In the genomic region with DNA sequence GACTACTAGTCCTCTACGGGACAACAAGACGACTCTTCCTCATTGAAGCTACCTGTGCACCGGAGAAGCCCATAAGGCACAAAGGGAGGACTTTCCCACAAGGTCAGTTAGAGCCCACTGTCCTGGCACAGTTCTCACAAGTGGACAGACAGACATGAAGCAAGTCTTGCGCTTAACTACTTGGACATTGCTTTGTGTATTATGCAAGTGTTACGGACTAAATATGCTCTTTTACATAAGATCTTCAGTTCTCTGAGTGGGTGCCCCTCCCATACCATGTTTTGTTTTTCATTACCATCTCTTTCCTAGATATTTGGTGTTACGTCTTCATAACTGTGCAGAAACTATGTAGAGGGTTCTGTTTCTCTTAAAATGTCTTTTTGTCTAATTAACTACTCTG, we compare ENCODE assay signal across 2 cellular contexts.
TF ChIP-seq lines count a peak whose summit lies in the region.

No MANE protein-coding gene starts in this region.

TF ChIP-seq in A549, 52 proteins besides CTCF, POLR2A, EP300 and RAD21:
- TF ChIP-seq PHF8 (IDR thresholded peaks at IDR 0.05; ENCODE audit: borderline replicate concordance, low read depth) (no peak), HMGXB4 (CRISPR knock-in tag; IDR thresholded peaks at IDR 0.05; ENCODE audit: borderline replicate concordance) (no peak), ZC3H11A (IDR thresholded peaks at IDR 0.05) (no peak), ESRRA (IDR thresholded peaks at IDR 0.05; ENCODE audit: borderline replicate concordance, low read length) (no peak), JUN (IDR thresholded peaks at IDR 0.05) (no peak), SREBF2 (IDR thresholded peaks at IDR 0.05) (no peak), BHLHE40 (IDR thresholded peaks at IDR 0.05; ENCODE audit: low read depth, low read length) (no peak), HOXB5 (CRISPR knock-in tag; IDR thresholded peaks at IDR 0.05) (no peak), MYC (IDR thresholded peaks at IDR 0.05; ENCODE audit: borderline replicate concordance, low read length) (no peak), CHD4 (IDR thresholded peaks at IDR 0.05; ENCODE audit: borderline replicate concordance) (no peak), RFX5 (IDR thresholded peaks at IDR 0.05) (no peak), MAFK (IDR thresholded peaks at IDR 0.05; ENCODE audit: partially characterized antibody) (no peak), JUNB (IDR thresholded peaks at IDR 0.05) (no peak), NFE2L2 (conservative IDR thresholded peaks at IDR 0.05; ENCODE audit: low read length) (no peak), CBX2 (IDR thresholded peaks at IDR 0.05; ENCODE audit: borderline replicate concordance, low read depth) (no peak)
- TF ChIP-seq, protein P1, sequence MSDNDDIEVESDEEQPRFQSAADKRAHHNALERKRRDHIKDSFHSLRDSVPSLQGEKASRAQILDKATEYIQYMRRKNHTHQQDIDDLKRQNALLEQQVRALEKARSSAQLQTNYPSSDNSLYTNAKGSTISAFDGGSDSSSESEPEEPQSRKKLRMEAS (IDR thresholded peaks at IDR 0.05), result no peak
- TF ChIP-seq, protein P2, sequence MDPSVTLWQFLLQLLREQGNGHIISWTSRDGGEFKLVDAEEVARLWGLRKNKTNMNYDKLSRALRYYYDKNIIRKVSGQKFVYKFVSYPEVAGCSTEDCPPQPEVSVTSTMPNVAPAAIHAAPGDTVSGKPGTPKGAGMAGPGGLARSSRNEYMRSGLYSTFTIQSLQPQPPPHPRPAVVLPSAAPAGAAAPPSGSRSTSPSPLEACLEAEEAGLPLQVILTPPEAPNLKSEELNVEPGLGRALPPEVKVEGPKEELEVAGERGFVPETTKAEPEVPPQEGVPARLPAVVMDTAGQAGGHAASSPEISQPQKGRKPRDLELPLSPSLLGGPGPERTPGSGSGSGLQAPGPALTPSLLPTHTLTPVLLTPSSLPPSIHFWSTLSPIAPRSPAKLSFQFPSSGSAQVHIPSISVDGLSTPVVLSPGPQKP (IDR thresholded peaks at IDR 0.05; ENCODE audit: low read depth, low read length), result no peak
- TF ChIP-seq, protein P3, sequence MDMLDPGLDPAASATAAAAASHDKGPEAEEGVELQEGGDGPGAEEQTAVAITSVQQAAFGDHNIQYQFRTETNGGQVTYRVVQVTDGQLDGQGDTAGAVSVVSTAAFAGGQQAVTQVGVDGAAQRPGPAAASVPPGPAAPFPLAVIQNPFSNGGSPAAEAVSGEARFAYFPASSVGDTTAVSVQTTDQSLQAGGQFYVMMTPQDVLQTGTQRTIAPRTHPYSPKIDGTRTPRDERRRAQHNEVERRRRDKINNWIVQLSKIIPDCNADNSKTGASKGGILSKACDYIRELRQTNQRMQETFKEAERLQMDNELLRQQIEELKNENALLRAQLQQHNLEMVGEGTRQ (IDR thresholded peaks at IDR 0.05), result no peak

TF ChIP-seq in HepG2, 621 proteins besides CTCF, POLR2A, EP300 and RAD21 (continues in another document):
- no peak for TF ChIP-seq NFYC (CRISPR knock-in tag; IDR thresholded peaks at IDR 0.05)
- TF ChIP-seq RBM22 (optimal IDR thresholded peaks at IDR 0.05; ENCODE audit: low read length), result peak; percentile 87
- TF ChIP-seq ZMYM2 (CRISPR knock-in tag; IDR thresholded peaks at IDR 0.05), result no peak
- no peak for TF ChIP-seq SYNCRIP (IDR thresholded peaks at IDR 0.05; ENCODE audit: insufficient read depth, low read depth, low read length)
- TF ChIP-seq FOXA1 (IDR thresholded peaks at IDR 0.05), result no peak
- TF ChIP-seq FOXA1 (CRISPR knock-in tag; IDR thresholded peaks at IDR 0.05), result no peak
- no peak for TF ChIP-seq SP1 (IDR thresholded peaks at IDR 0.05)
- TF ChIP-seq SP1 (CRISPR knock-in tag; IDR thresholded peaks at IDR 0.05), result no peak
- TF ChIP-seq, protein P4, sequence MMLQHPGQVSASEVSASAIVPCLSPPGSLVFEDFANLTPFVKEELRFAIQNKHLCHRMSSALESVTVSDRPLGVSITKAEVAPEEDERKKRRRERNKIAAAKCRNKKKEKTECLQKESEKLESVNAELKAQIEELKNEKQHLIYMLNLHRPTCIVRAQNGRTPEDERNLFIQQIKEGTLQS (CRISPR knock-in tag; IDR thresholded peaks at IDR 0.05), result no peak
- no peak for TF ChIP-seq REXO4 (CRISPR knock-in tag; IDR thresholded peaks at IDR 0.05; ENCODE audit: borderline replicate concordance)
- TF ChIP-seq, protein P5, sequence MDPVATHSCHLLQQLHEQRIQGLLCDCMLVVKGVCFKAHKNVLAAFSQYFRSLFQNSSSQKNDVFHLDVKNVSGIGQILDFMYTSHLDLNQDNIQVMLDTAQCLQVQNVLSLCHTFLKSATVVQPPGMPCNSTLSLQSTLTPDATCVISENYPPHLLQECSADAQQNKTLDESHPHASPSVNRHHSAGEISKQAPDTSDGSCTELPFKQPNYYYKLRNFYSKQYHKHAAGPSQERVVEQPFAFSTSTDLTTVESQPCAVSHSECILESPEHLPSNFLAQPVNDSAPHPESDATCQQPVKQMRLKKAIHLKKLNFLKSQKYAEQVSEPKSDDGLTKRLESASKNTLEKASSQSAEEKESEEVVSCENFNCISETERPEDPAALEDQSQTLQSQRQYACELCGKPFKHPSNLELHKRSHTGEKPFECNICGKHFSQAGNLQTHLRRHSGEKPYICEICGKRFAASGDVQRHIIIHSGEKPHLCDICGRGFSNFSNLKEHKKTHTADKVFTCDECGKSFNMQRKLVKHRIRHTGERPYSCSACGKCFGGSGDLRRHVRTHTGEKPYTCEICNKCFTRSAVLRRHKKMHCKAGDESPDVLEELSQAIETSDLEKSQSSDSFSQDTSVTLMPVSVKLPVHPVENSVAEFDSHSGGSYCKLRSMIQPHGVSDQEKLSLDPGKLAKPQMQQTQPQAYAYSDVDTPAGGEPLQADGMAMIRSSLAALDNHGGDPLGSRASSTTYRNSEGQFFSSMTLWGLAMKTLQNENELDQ (CRISPR knock-in tag; IDR thresholded peaks at IDR 0.05; ENCODE audit: borderline replicate concordance), result no peak
- TF ChIP-seq, protein P6, sequence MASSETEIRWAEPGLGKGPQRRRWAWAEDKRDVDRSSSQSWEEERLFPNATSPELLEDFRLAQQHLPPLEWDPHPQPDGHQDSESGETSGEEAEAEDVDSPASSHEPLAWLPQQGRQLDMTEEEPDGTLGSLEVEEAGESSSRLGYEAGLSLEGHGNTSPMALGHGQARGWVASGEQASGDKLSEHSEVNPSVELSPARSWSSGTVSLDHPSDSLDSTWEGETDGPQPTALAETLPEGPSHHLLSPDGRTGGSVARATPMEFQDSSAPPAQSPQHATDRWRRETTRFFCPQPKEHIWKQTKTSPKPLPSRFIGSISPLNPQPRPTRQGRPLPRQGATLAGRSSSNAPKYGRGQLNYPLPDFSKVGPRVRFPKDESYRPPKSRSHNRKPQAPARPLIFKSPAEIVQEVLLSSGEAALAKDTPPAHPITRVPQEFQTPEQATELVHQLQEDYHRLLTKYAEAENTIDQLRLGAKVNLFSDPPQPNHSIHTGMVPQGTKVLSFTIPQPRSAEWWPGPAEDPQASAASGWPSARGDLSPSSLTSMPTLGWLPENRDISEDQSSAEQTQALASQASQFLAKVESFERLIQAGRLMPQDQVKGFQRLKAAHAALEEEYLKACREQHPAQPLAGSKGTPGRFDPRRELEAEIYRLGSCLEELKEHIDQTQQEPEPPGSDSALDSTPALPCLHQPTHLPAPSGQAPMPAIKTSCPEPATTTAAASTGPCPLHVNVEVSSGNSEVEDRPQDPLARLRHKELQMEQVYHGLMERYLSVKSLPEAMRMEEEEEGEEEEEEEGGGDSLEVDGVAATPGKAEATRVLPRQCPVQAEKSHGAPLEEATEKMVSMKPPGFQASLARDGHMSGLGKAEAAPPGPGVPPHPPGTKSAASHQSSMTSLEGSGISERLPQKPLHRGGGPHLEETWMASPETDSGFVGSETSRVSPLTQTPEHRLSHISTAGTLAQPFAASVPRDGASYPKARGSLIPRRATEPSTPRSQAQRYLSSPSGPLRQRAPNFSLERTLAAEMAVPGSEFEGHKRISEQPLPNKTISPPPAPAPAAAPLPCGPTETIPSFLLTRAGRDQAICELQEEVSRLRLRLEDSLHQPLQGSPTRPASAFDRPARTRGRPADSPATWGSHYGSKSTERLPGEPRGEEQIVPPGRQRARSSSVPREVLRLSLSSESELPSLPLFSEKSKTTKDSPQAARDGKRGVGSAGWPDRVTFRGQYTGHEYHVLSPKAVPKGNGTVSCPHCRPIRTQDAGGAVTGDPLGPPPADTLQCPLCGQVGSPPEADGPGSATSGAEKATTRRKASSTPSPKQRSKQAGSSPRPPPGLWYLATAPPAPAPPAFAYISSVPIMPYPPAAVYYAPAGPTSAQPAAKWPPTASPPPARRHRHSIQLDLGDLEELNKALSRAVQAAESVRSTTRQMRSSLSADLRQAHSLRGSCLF (CRISPR knock-in tag; IDR thresholded peaks at IDR 0.05; ENCODE audit: borderline replicate concordance), result no peak
- TF ChIP-seq ZGPAT (CRISPR knock-in tag; IDR thresholded peaks at IDR 0.05), result no peak
- 0 out of 2 replicates have a peak, but pooled peaks have one; percentile 29 for TF ChIP-seq GLI4 (CRISPR knock-in tag; IDR thresholded peaks at IDR 0.05; ENCODE audit: borderline replicate concordance)
- no peak for TF ChIP-seq FOXP1 (IDR thresholded peaks at IDR 0.05)
- TF ChIP-seq FOXP1 (CRISPR knock-in tag; IDR thresholded peaks at IDR 0.05), result no peak
- 0 out of 2 replicates have a peak, but pooled peaks have one; percentile 8 for TF ChIP-seq POLR2AphosphoS5 (IDR thresholded peaks at IDR 0.05; ENCODE audit: low read depth, low read length)
- no peak for TF ChIP-seq TBP (CRISPR knock-in tag; IDR thresholded peaks at IDR 0.05)
- TF ChIP-seq ZBTB37 (CRISPR knock-in tag; IDR thresholded peaks at IDR 0.05), result no peak
- TF ChIP-seq POLR2G (IDR thresholded peaks at IDR 0.05; ENCODE audit: low read depth, low read length), result 0 out of 2 replicates have a peak, but pooled peaks have one; percentile 36
- no peak for TF ChIP-seq ZNF18 (CRISPR knock-in tag; IDR thresholded peaks at IDR 0.05; ENCODE audit: insufficient replicate concordance)
- TF ChIP-seq NFAT5 (CRISPR knock-in tag; IDR thresholded peaks at IDR 0.05), result no peak
- no peak for TF ChIP-seq ZSCAN12 (CRISPR knock-in tag; IDR thresholded peaks at IDR 0.05)
- TF ChIP-seq ZNF792 (CRISPR knock-in tag; IDR thresholded peaks at IDR 0.05), result no peak
- TF ChIP-seq ZNF33B (CRISPR knock-in tag; IDR thresholded peaks at IDR 0.05), result no peak
- no peak for TF ChIP-seq PHF8 (CRISPR knock-in tag; IDR thresholded peaks at IDR 0.05)
- TF ChIP-seq ZFP37 (CRISPR knock-in tag; IDR thresholded peaks at IDR 0.05; ENCODE audit: borderline replicate concordance), result no peak
- TF ChIP-seq NPAS2 (CRISPR knock-in tag; IDR thresholded peaks at IDR 0.05; ENCODE audit: borderline replicate concordance), result no peak
